19 cellular contexts compared by ENCODE assay signal in the genomic region with DNA sequence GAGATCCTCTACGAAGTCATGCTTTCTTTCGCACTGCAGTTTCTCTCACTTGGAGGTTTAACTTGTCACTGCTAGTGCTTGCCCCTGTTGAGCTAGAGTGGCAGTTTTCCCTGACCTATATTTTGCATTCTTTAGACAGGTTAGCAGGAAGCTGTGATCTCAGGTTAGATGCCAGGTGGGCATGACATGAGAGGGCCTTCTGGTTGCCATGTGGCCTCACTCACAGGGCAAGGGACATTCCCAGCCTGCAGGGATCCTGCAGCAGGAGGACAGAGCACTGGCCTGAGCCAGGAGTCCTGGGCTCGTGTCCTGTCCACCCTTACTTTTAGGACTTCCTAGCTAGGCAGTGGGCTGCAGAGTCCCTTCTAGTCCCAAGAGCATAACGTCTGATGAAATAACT.
"Had no signal": no experiment of that assay in that cellular context is flagged by ENCODE, and none has a peak within 500 bp of the region (broad histone marks: within the 10 kb centered on the region; RNA-seq: fewer than 3 reads in every experiment).

No MANE protein-coding gene starts in this region.

- H3K9me3 Mint-ChIP-seq: activated CD8-positive, alpha-beta T cell treated with anti-CD3 and anti-CD28 coated beads for 36 hours; activated naive CD4-positive, alpha-beta T cell treated with anti-CD3 and anti-CD28 coated beads, Interleukin-2, amount 50 U/mL, for 24 hours had no signal

- ATAC-seq: activated CD8-positive, alpha-beta T cell treated with anti-CD3 and anti-CD28 coated beads for 36 hours; K562; PC-3; SK-N-SH treated with all-trans-retinoic acid at 6 μM for 48 hours had no signal

- H3K4me1 ChIP-seq: SJSA1 had no signal

- DNase-seq: activated CD4-positive, CD25-positive, alpha-beta regulatory T cell; activated CD8-positive, alpha-beta memory T cell treated with anti-CD3 and anti-CD28 coated beads, Interleukin-2, amount 50 U/mL, for 4 hours; activated CD8-positive, alpha-beta T cell treated with anti-CD3 and anti-CD28 coated beads for 36 hours; activated effector memory CD4-positive, alpha-beta T cell treated with Interleukin-2 at 50 U/mL for 16 hours; activated naive CD4-positive, alpha-beta T cell; amygdala; Karpas-422; MM.1S; NCI-H1105; NCI-H1436; NCI-H2029 treated with DMSO at 0.1 percent for 48 hours; NCI-H510A treated with DMSO at 0.1 percent for 48 hours; PC-3; SHP77; SW 1271 had no signal

- H3K27me3 ChIP-seq: SJSA1 had no signal

- H3K9me3 ChIP-seq: SJSA1 had no signal

- H3K27ac Mint-ChIP-seq: activated CD8-positive, alpha-beta T cell treated with anti-CD3 and anti-CD28 coated beads for 36 hours; activated naive CD4-positive, alpha-beta T cell treated with anti-CD3 and anti-CD28 coated beads, Interleukin-2, amount 50 U/mL, for 24 hours had no signal

- H3K4me3 ChIP-seq: K562, SJSA1 had no signal

- H3K27me3 Mint-ChIP-seq: activated CD8-positive, alpha-beta T cell treated with anti-CD3 and anti-CD28 coated beads for 36 hours; activated naive CD4-positive, alpha-beta T cell treated with anti-CD3 and anti-CD28 coated beads, Interleukin-2, amount 50 U/mL, for 24 hours had no signal

- H3K4me1 Mint-ChIP-seq: activated naive CD4-positive, alpha-beta T cell treated with anti-CD3 and anti-CD28 coated beads, Interleukin-2, amount 50 U/mL, for 24 hours had no signal

- H3K4me3 Mint-ChIP-seq: activated CD8-positive, alpha-beta T cell treated with anti-CD3 and anti-CD28 coated beads for 36 hours; activated naive CD4-positive, alpha-beta T cell treated with anti-CD3 and anti-CD28 coated beads, Interleukin-2, amount 50 U/mL, for 24 hours had no signal

- H3K27ac ChIP-seq: SJSA1 had no signal
